2 cellular contexts compared by ENCODE assay signal in the genomic region with DNA sequence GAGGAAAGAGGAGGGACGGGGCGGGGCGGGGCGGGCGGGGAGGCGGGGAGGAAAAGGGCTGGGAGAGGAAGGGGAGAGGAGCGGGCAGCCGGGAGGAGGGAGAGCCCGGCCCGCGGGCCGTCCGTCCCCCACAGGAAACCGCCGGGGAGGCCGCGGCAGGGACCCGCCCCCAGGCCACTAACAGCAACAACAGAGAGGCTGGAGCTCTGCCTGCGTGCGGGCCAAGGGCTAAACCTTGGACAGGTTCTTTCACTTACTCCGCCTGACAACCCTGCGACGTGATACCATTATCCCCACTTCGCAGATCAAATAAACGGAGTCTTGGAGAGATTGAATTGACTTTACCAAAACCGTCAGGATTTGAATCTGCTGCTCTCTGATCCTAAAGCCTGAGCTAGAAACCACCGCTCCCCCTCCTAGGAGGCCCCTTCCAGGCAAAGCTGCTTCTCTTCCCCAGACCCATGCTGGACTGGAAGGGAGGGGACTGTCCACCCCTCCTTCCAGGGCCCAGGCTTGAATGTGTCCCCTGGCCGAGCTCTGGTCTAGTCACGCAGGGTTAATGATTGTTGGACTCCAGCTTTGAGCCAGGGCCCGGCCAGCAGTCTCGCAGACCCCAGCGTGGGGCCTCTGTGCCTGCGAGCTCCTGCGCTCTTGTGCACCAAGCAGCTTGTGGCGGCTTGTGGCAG.
A peak's percentile ranks its signal among the peaks of the same experiment; 100 is the strongest.
TF ChIP-seq lines count a peak whose summit lies in the region.

Gene EVA1B, minus strand, starts transcription at position 10 of the 686 bp plus-strand sequence. CDS start 608 bp downstream, outside the sequence.

TF ChIP-seq in IMR-90, 13 proteins besides CTCF, POLR2A, EP300 and RAD21:
- TF ChIP-seq NFE2L2 (IDR thresholded peaks at IDR 0.05; ENCODE audit: low read depth, low read length) (no peak), MAZ (IDR thresholded peaks at IDR 0.05; ENCODE audit: borderline replicate concordance, low read depth, low read length) (peak; percentile 85), MXI1 (IDR thresholded peaks at IDR 0.05; ENCODE audit: borderline replicate concordance, low read depth, low read length) (no peak; the same call in 1 of the 2 replicates)
TF ChIP-seq in IMR-90: peak in this region for 1.

TF ChIP-seq in HepG2, 621 proteins besides CTCF, POLR2A, EP300 and RAD21 (continues in another document):
- TF ChIP-seq IKZF4 (CRISPR knock-in tag; IDR thresholded peaks at IDR 0.05; ENCODE audit: borderline replicate concordance, low read depth, not compliant biosample characterization) = peak; percentile 66
- TF ChIP-seq, protein P1, sequence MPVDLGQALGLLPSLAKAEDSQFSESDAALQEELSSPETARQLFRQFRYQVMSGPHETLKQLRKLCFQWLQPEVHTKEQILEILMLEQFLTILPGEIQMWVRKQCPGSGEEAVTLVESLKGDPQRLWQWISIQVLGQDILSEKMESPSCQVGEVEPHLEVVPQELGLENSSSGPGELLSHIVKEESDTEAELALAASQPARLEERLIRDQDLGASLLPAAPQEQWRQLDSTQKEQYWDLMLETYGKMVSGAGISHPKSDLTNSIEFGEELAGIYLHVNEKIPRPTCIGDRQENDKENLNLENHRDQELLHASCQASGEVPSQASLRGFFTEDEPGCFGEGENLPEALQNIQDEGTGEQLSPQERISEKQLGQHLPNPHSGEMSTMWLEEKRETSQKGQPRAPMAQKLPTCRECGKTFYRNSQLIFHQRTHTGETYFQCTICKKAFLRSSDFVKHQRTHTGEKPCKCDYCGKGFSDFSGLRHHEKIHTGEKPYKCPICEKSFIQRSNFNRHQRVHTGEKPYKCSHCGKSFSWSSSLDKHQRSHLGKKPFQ (CRISPR knock-in tag; IDR thresholded peaks at IDR 0.05; ENCODE audit: insufficient replicate concordance) = peak; percentile 45
- TF ChIP-seq FOXC1 (CRISPR knock-in tag; IDR thresholded peaks at IDR 0.05; ENCODE audit: borderline replicate concordance) = no peak
- TF ChIP-seq ZNF143 (CRISPR knock-in tag; IDR thresholded peaks at IDR 0.05) = 0 out of 2 replicates have a peak, but pooled peaks have one; percentile 12
- peak; percentile 29; the same call in 1 of the 2 replicates for TF ChIP-seq FOXO1 (CRISPR knock-in tag; IDR thresholded peaks at IDR 0.05)
- TF ChIP-seq CEBPG (CRISPR knock-in tag; IDR thresholded peaks at IDR 0.05) = 0 out of 2 replicates have a peak, but pooled peaks have one; percentile 9
- no peak for TF ChIP-seq ZFP82 (CRISPR knock-in tag; IDR thresholded peaks at IDR 0.05; ENCODE audit: borderline replicate concordance)
- no peak for TF ChIP-seq ZNF792 (CRISPR knock-in tag; IDR thresholded peaks at IDR 0.05)
- TF ChIP-seq KDM5A (IDR thresholded peaks at IDR 0.05; ENCODE audit: borderline replicate concordance, low read length) = peak; percentile 43; the same call in 1 of the 2 replicates
- peak; percentile 54 for TF ChIP-seq ZMYM3 (CRISPR knock-in tag; IDR thresholded peaks at IDR 0.05)
- TF ChIP-seq MAZ (IDR thresholded peaks at IDR 0.05; ENCODE audit: borderline replicate concordance, low read depth, low read length) = 0 out of 2 replicates have a peak, but pooled peaks have one; percentile 11
- peak; percentile 54; the same call in 1 of the 2 replicates for TF ChIP-seq MAZ (CRISPR knock-in tag; IDR thresholded peaks at IDR 0.05; ENCODE audit: low read depth)
- TF ChIP-seq KLF6 (CRISPR knock-in tag; IDR thresholded peaks at IDR 0.05) = peak; percentile 60; the same call in 1 of the 2 replicates
- TF ChIP-seq PHF8 (CRISPR knock-in tag; IDR thresholded peaks at IDR 0.05) = peak; percentile 64
- TF ChIP-seq SOX6 (IDR thresholded peaks at IDR 0.05) = no peak
- peak; percentile 61 for TF ChIP-seq SOX6 (CRISPR knock-in tag; IDR thresholded peaks at IDR 0.05)
- peak; percentile 25; the same call in 1 of the 2 replicates for TF ChIP-seq ZNF768 (CRISPR knock-in tag; IDR thresholded peaks at IDR 0.05)
- no peak for TF ChIP-seq SAFB2 (CRISPR knock-in tag; IDR thresholded peaks at IDR 0.05; ENCODE audit: borderline replicate concordance, low read depth)
- peak; percentile 59 for TF ChIP-seq RBM39 (IDR thresholded peaks at IDR 0.05; ENCODE audit: low read depth, low read length, poor library complexity, severe bottlenecking)
- TF ChIP-seq, protein P2, sequence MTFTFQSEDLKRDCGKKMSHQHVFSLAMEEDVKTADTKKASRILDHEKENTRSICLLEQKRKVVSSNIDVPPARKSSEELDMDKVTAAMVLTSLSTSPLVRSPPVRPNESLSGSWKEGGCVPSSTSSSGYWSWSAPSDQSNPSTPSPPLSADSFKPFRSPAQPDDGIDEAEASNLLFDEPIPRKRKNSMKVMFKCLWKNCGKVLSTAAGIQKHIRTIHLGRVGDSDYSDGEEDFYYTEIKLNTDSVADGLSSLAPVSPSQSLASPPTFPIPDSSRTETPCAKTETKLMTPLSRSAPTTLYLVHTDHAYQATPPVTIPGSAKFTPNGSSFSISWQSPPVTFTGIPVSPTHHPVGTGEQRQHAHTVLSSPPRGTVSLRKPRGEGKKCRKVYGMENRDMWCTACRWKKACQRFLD (CRISPR knock-in tag; IDR thresholded peaks at IDR 0.05; ENCODE audit: borderline replicate concordance) = 0 out of 2 replicates have a peak, but pooled peaks have one; percentile 43
- TF ChIP-seq ATM (IDR thresholded peaks at IDR 0.05; ENCODE audit: borderline replicate concordance) = no peak
- peak; percentile 66; the same call in 1 of the 2 replicates for TF ChIP-seq ZNF296 (CRISPR knock-in tag; conservative IDR thresholded peaks at IDR 0.05)
- TF ChIP-seq ARID5B (CRISPR knock-in tag; IDR thresholded peaks at IDR 0.05) = peak; percentile 43
- TF ChIP-seq ZNF850 (CRISPR knock-in tag; conservative IDR thresholded peaks at IDR 0.05) = no peak
- peak; percentile 33; the same call in 1 of the 2 replicates for TF ChIP-seq ZNF609 (CRISPR knock-in tag; IDR thresholded peaks at IDR 0.05; ENCODE audit: borderline replicate concordance)
- peak; percentile 84 for TF ChIP-seq ZNF629 (CRISPR knock-in tag; conservative IDR thresholded peaks at IDR 0.05)
- TF ChIP-seq TAF1 (CRISPR knock-in tag; IDR thresholded peaks at IDR 0.05) = peak; percentile 70
- peak; percentile 66; the same call in 1 of the 2 replicates for TF ChIP-seq SNAPC2 (CRISPR knock-in tag; IDR thresholded peaks at IDR 0.05)
- TF ChIP-seq, protein P3, sequence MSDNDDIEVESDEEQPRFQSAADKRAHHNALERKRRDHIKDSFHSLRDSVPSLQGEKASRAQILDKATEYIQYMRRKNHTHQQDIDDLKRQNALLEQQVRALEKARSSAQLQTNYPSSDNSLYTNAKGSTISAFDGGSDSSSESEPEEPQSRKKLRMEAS (IDR thresholded peaks at IDR 0.05) = peak; percentile 31; the same call in 1 of the 2 replicates
- peak; percentile 70 for TF ChIP-seq ZNF652 (CRISPR knock-in tag; IDR thresholded peaks at IDR 0.05; ENCODE audit: borderline replicate concordance, low read depth)
- no peak for TF ChIP-seq PHB2 (IDR thresholded peaks at IDR 0.05; ENCODE audit: partially characterized antibody)
- no peak for TF ChIP-seq ZNF780A (CRISPR knock-in tag; IDR thresholded peaks at IDR 0.05)
- TF ChIP-seq ZNF282 (IDR thresholded peaks at IDR 0.05; ENCODE audit: partially characterized antibody) = no peak
- TF ChIP-seq RAD51 (IDR thresholded peaks at IDR 0.05; ENCODE audit: borderline replicate concordance) = no peak
- no peak; the same call in 1 of the 2 replicates for TF ChIP-seq KLF11 (CRISPR knock-in tag; IDR thresholded peaks at IDR 0.05)
- TF ChIP-seq SRSF9 (IDR thresholded peaks at IDR 0.05; ENCODE audit: borderline replicate concordance, insufficient read depth, low read depth, low read length, poor library complexity, severe bottlenecking) = no peak
- TF ChIP-seq ZNF580 (CRISPR knock-in tag; IDR thresholded peaks at IDR 0.05; ENCODE audit: borderline replicate concordance, low read depth) = peak; percentile 92
- no peak for TF ChIP-seq TEAD2 (CRISPR knock-in tag; IDR thresholded peaks at IDR 0.05)
- TF ChIP-seq, protein P4, sequence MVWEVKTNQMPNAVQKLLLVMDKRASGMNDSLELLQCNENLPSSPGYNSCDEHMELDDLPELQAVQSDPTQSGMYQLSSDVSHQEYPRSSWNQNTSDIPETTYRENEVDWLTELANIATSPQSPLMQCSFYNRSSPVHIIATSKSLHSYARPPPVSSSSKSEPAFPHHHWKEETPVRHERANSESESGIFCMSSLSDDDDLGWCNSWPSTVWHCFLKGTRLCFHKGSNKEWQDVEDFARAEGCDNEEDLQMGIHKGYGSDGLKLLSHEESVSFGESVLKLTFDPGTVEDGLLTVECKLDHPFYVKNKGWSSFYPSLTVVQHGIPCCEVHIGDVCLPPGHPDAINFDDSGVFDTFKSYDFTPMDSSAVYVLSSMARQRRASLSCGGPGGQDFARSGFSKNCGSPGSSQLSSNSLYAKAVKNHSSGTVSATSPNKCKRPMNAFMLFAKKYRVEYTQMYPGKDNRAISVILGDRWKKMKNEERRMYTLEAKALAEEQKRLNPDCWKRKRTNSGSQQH (CRISPR knock-in tag; IDR thresholded peaks at IDR 0.05; ENCODE audit: low read depth) = no peak
- TF ChIP-seq, protein P5, sequence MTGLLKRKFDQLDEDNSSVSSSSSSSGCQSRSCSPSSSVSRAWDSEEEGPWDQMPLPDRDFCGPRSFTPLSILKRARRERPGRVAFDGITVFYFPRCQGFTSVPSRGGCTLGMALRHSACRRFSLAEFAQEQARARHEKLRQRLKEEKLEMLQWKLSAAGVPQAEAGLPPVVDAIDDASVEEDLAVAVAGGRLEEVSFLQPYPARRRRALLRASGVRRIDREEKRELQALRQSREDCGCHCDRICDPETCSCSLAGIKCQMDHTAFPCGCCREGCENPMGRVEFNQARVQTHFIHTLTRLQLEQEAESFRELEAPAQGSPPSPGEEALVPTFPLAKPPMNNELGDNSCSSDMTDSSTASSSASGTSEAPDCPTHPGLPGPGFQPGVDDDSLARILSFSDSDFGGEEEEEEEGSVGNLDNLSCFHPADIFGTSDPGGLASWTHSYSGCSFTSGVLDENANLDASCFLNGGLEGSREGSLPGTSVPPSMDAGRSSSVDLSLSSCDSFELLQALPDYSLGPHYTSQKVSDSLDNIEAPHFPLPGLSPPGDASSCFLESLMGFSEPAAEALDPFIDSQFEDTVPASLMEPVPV (CRISPR knock-in tag; IDR thresholded peaks at IDR 0.05) = peak; percentile 54; the same call in 1 of the 2 replicates
